10 cellular contexts compared by ENCODE assay signal in the genomic region with DNA sequence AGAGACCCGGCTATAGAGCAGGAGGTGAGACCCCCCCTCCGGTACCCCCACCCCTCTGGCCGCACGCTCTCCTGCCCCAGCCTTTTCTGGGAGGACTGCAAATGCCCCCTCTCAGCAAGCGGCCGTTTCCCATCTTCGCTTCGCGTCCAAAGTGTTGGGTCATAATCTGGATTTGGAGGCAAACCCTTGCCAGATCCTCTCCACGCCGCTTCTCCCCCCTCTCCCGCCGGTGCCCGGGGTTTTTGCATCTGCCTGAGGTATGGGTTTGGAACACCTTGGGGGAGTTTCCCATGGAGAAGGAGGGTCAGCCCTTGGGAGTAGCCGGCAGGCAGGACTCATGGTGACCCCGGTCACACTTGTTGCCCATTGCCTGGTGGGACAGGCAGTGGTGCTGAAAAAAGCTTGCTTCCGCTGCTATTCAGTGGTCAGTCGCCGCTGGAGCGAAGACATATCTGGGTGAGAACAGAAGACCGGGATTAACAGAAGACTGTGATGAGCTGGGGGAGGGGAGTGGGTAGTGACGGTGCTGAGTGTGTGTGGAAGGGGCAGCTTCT. TPM values are rescaled to one million over a fixed set of nuclear protein-coding genes. Genes with fewer than 3 reads are reported as not detected.
DNase-seq lines count a peak whose midpoint lies in the region; ATAC-seq and TF ChIP-seq lines count a peak whose summit lies in the region.
"Had no signal": no experiment of that assay in that cellular context is flagged by ENCODE, and none has a peak within 500 bp of the region (broad histone marks: within the 10 kb centered on the region; RNA-seq: fewer than 3 reads in every experiment).

No MANE protein-coding gene starts in this region.

- no peak overlapping the region for H2AK5ac ChIP-seq in H9 (ENCODE audit: insufficient read length, low read length)

- no peak overlapping the region for H3K23ac ChIP-seq in H9 (ENCODE audit: insufficient read length, low read depth, low read length)

- H3K36me3 Mint-ChIP-seq in H9 (ENCODE audit: insufficient read depth in 1 of 3, low read depth in 3 of 3): no peaks in the 10 kb centered on the region

- DNase-seq in H9: peak; percentile 55
- DNase-seq in Panc1 (ENCODE audit: low read depth, low spot score): no peak
- no peak for DNase-seq in gastrocnemius medialis
- no peak for DNase-seq in NCI-H187 (lab: John Stamatoyannopoulos, UW)
- no peak for DNase-seq in activated naive CD4-positive, alpha-beta T cell (lab: John Stamatoyannopoulos, UW)

- TF ChIP-seq CTCF in H9 (conservative IDR thresholded peaks at IDR 0.05): no peak
- TF ChIP-seq CTCF in Panc1 (IDR thresholded peaks at IDR 0.05): no peak
- TF ChIP-seq CTCF in gastroesophageal sphincter (IDR thresholded peaks at IDR 0.05): no peak
- TF ChIP-seq CTCF in gastrocnemius medialis (IDR thresholded peaks at IDR 0.05 in 4 of 5, conservative IDR thresholded peaks at IDR 0.05 in 1 of 5): no peak

- no peaks in the 10 kb centered on the region; a peak in 1 of 5 replicates for H3K9me3 Mint-ChIP-seq in H9
- H3K9me3 Mint-ChIP-seq: T-helper 1 cell treated with Interleukin-12 subunit alpha and Interleukin-12 subunit beta and Interleukin-4 antibody, amounts not matched to agents 30 μg/mL and 1 μg/mL, for 36 hours had no signal

- no peak overlapping the region for H3K18ac ChIP-seq in H9 (ENCODE audit: insufficient read length, low read depth, low read length)

- in situ Hi-C loops in Panc1 (cut with HindIII; ENCODE audit: low pct_unique_long_range_greater_than_20kb, low sequenced_read_pairs): no loop called here
- in situ Hi-C loops in gastrocnemius medialis (cut with MboI; ENCODE audit: low sequenced_read_pairs in 4 of 4): no loop called here

- H4K8ac ChIP-seq in H9 (replicated peaks; ENCODE audit: insufficient read length, low read depth, low read length): no peak overlapping the region

- BruUV-seq in Panc1 (replicated peaks; lab: Mats Ljungman, UMichigan): no TSS peak

- peaks cover 3% of the 10 kb centered on the region for H4K20me1 ChIP-seq in H9 (ENCODE audit: control insufficient read depth, insufficient read depth, insufficient read length)

- CTCF ChIA-PET in Panc1 (lab: Charles Lee): no interaction called here

- H3K4me1 ChIP-seq in H9 (ENCODE audit: insufficient read depth, low read length): no peaks in the 10 kb centered on the region
- no peaks in the 10 kb centered on the region; the same call in 1 of the 2 replicates for H3K4me1 ChIP-seq in Panc1 (ENCODE audit: control insufficient read depth, insufficient read depth, low read length)
- H3K4me1 ChIP-seq in gastroesophageal sphincter: peaks cover 0 to 18% (median 0%) of the 10 kb centered on the region in 3 donors
- H3K4me1 ChIP-seq in gastrocnemius medialis: peaks cover 0 to 3% of the 10 kb centered on the region in 2 donors

- intact Hi-C loops in Panc1 (cut with micrococcal nuclease; ENCODE audit: unreplicated experiment) (no loop called here), gastrocnemius medialis (cut with DNase I; ENCODE audit: low total_unique reads) (no loop called here)

- peaks cover 15 to 22% of the 10 kb centered on the region in 2 experiments for H3K4me1 Mint-ChIP-seq in H9

- no CpG with 5 or more reads among the region's 22 CpGs for WGBS in H9 (ENCODE audit: extremely low coverage, insufficient read length, low lambda C conversion rate)
- 3 to 4% methylated on average over 6 to 7 of the region's 22 CpGs for WGBS in gastroesophageal sphincter (ENCODE audit: low coverage in 1 of 2), 2 donors

- H2BK15ac ChIP-seq in H9 (ENCODE audit: low read depth, low read length): no peak overlapping the region

- no peak overlapping the region for H2BK20ac ChIP-seq in H9 (ENCODE audit: low read depth, low read length, poor library complexity, severe bottlenecking)

- H3K9me3 ChIP-seq in H9 (ENCODE audit: control insufficient read depth, low read depth, low read length) (no peaks in the 10 kb centered on the region), Panc1 (ENCODE audit: control insufficient read depth, insufficient read depth, low read depth, low read length) (no peaks in the 10 kb centered on the region), gastroesophageal sphincter (no peaks in the 10 kb centered on the region), gastrocnemius medialis (no peaks in the 10 kb centered on the region)

- H3K4me3 ChIP-seq in Panc1 (ENCODE audit: low read depth in 2 of 2, low read length in 2 of 2): peak overlapping the region; percentile 31 to 41
- peak overlapping the region in 1 of 2 donors; percentile 49 for H3K4me3 ChIP-seq in gastroesophageal sphincter
- peak overlapping the region; percentile 42 to 53 (median 46) for H3K4me3 ChIP-seq in gastrocnemius medialis
- H3K4me3 ChIP-seq: lung had no signal

- POLR2A ChIA-PET in Panc1 (lab: Charles Lee): interaction anchor here (0.6 kb wide), 2 partner anchors 396 to 502 kb away, joined by 3 to 15 read pairs; no protein-coding TSS in a partner anchor

- no peak overlapping the region for H3T11ph ChIP-seq in H9 (ENCODE audit: low read length)

- H3K36me3 ChIP-seq in Panc1 (ENCODE audit: control insufficient read depth, insufficient read depth, low read length) (no peaks in the 10 kb centered on the region), gastroesophageal sphincter (no peaks in the 10 kb centered on the region), gastrocnemius medialis (no peaks in the 10 kb centered on the region)

- H3K23me2 ChIP-seq in H9 (ENCODE audit: insufficient read length, low read depth, low read length, poor library complexity, severe bottlenecking): peaks cover 18% of the 10 kb centered on the region

- no peak overlapping the region for H3K4ac ChIP-seq in H9 (ENCODE audit: low read depth, low read length)

- H3K27ac ChIP-seq in H9 (ENCODE audit: insufficient read length, low read depth, low read length): no peak overlapping the region
- H3K27ac ChIP-seq in Panc1 (ENCODE audit: low read length): no peak overlapping the region
- H3K27ac ChIP-seq in gastroesophageal sphincter: no peak overlapping the region
- no peak overlapping the region for H3K27ac ChIP-seq in gastrocnemius medialis

- TF ChIP-seq POLR2A in gastroesophageal sphincter (IDR thresholded peaks at IDR 0.05) (no peak), gastrocnemius medialis (IDR thresholded peaks at IDR 0.05) (no peak)

- no peak overlapping the region for H2AFZ ChIP-seq in H9 (ENCODE audit: low read length)

- H2BK12ac ChIP-seq in H9 (ENCODE audit: insufficient read length, low read depth, low read length): no peak overlapping the region

- peak overlapping the region; percentile 77 for H3K4me2 ChIP-seq in H9 (ENCODE audit: insufficient read depth, insufficient read length, low read length)

- H3K27me3 Mint-ChIP-seq in H9 (ENCODE audit: low read depth): peaks cover 96% of the 10 kb centered on the region

- no peak overlapping the region for H4K91ac ChIP-seq in H9 (ENCODE audit: insufficient read length, low read depth, low read length)

- H3K79me1 ChIP-seq in H9 (ENCODE audit: insufficient read depth, low read depth, low read length, poor library complexity, severe bottlenecking): no peaks in the 10 kb centered on the region

- H3K27me3 ChIP-seq in H9 (ENCODE audit: insufficient read depth, low read length) (peaks cover 45% of the 10 kb centered on the region), Panc1 (ENCODE audit: control insufficient read depth, insufficient read depth, low read length) (peaks cover 57% of the 10 kb centered on the region), gastroesophageal sphincter (peaks cover 78% of the 10 kb centered on the region), gastrocnemius medialis (peaks cover 26 to 34% (median 28%) of the 10 kb centered on the region in 3 donors)

- H3K9ac ChIP-seq in H9 (ENCODE audit: extremely low read depth, insufficient read length, low read length): no peak overlapping the region

- no peak overlapping the region for H2BK120ac ChIP-seq in H9 (ENCODE audit: low read depth, low read length, poor library complexity, severe bottlenecking)

- H4K5ac ChIP-seq in H9 (ENCODE audit: insufficient read length, low read depth, low read length): no peak overlapping the region

- no peak overlapping the region; a peak in 1 of 7 replicates for H3K27ac Mint-ChIP-seq in H9
- H3K27ac Mint-ChIP-seq: T-helper 1 cell treated with Interleukin-12 subunit alpha and Interleukin-12 subunit beta and Interleukin-4 antibody, amounts not matched to agents 30 μg/mL and 1 μg/mL, for 36 hours had no signal

- no peak for TF ChIP-seq EP300 in gastroesophageal sphincter (IDR thresholded peaks at IDR 0.05)

- H3K14ac ChIP-seq in H9 (ENCODE audit: insufficient read depth, low read length): no peak overlapping the region

- ATAC-seq in Panc1: peak; percentile 31; the same call in 1 of the 2 replicates
- peak; percentile 16 for ATAC-seq in gastroesophageal sphincter
- ATAC-seq in gastrocnemius medialis: peak in 1 of 2 donors; percentile 41
- no peak for ATAC-seq in GM21717 (IDR thresholded peaks at IDR 0.05; ENCODE audit: unreplicated experiment)
- no peak for ATAC-seq in GM19351 (IDR thresholded peaks at IDR 0.05; ENCODE audit: unreplicated experiment)

- H2BK5ac ChIP-seq in H9 (ENCODE audit: insufficient read length, low read length): no peak overlapping the region

- H3K79me2 ChIP-seq in H9 (ENCODE audit: insufficient read depth, low read length): no peaks in the 10 kb centered on the region

- H3K4me3 Mint-ChIP-seq in H9: peak overlapping the region; percentile 68 to 86
- H3K4me3 Mint-ChIP-seq: T-helper 1 cell treated with Interleukin-12 subunit alpha and Interleukin-12 subunit beta and Interleukin-4 antibody, amounts not matched to agents 30 μg/mL and 1 μg/mL, for 36 hours had no signal

- no peak overlapping the region for H3K56ac ChIP-seq in H9 (ENCODE audit: insufficient read length, low read depth, low read length)

RNA-seq across cellular contexts. Expression of a gene that starts 0.9 kb away (rescaled TPM):
- total RNA-seq in H9 (2021) (0.37 and 0.44 TPM in 2 replicates), Panc1 (2021; ENCODE audit: unreplicated experiment) (0.28 TPM), gastroesophageal sphincter (1 to 10 TPM; 1.1 to 3.7 (median 1.6) TPM), gastrocnemius medialis (1 to 10 TPM in 2 of 4 donors, under 1 TPM in 2; 0.56 to 2.4 (median 0.97) TPM)
- polyA plus RNA-seq in Panc1 (2012; ENCODE audit: insufficient read length): not detected

Comparison
In these comparisons a context has a peak if more than half of its experiments do, and no peak if none do; other contexts are left out.
1. ATAC-seq: peak in Panc1 (single experiment) and gastroesophageal sphincter (single experiment); none in GM21717 (single experiment) and GM19351 (single experiment).